11 cellular contexts compared by ENCODE assay signal in the genomic region with DNA sequence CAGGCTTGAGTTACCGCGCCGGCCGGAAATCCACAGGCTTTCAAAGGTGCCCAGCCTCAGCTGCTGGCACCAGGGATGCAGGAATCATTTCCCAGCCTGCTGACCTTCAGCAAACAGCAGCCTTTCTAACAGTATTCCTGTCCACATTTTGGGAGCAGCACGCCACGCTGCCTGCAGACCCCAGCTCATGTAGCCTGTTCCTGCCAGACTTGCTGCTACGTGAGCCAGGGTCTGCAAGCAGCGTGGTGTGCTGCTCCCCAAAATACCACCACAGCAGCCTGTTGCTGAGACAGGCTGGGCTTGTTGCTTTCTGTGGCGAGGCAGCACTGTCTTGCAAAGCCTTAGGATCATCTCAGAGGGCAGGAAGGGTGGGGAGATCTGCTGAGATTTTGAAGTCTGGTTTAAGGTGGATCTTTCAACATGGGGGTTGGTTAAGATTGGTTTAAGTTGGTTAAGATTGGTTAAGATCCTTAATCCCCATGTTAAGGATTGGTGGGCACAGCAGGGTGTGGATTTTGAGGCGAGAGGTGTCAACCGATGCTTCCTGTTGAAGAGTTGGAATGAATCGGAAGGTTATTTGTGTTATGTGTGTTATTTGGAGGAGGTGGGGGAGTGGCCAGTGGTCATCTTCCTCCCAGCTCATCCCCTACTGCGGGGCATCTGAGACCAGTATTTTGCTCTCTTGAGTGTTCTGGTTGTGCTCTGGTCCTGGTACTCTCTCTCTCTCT. TPM values are rescaled to one million over a fixed set of nuclear protein-coding genes. Genes with fewer than 3 reads are reported as not detected.
A peak's percentile ranks its signal among the peaks of the same experiment; 100 is the strongest.
DNase-seq lines count a peak whose midpoint lies in the region; ATAC-seq and TF ChIP-seq lines count a peak whose summit lies in the region.
"Had no signal": no experiment of that assay in that cellular context is flagged by ENCODE, and none has a peak within 500 bp of the region (broad histone marks: within the 10 kb centered on the region; RNA-seq: fewer than 3 reads in every experiment).

No MANE protein-coding gene starts in this region.

- intact Hi-C loops in left cardiac atrium (cut with DNase I): loop anchor here (2.0 to 10.0 kb wide), 2 partner anchors 118 to 122 kb away; no protein-coding TSS in a partner anchor
- intact Hi-C loops in vagina (cut with DNase I): loop anchor here (5.0 to 10.0 kb wide), 2 partner anchors 120 to 318 kb away; no protein-coding TSS in a partner anchor

- peak overlapping the region; percentile 60 for H3K27ac Mint-ChIP-seq in mesothelial cell of epicardium
- H3K27ac Mint-ChIP-seq: naive thymus-derived CD4-positive, alpha-beta T cell had no signal

- no peaks in the 10 kb centered on the region for H3K9me3 Mint-ChIP-seq in mesothelial cell of epicardium
- H3K9me3 Mint-ChIP-seq: activated T-cell treated with anti-CD3 and anti-CD28 coated beads, Interleukin-2, amount 50 U/mL, for 4 hours; naive thymus-derived CD4-positive, alpha-beta T cell had no signal

- H3K4me1 ChIP-seq in cardiac muscle cell (ENCODE audit: low read depth): peaks cover 5% of the 10 kb centered on the region
- H3K4me1 ChIP-seq in vagina: peaks cover 17% of the 10 kb centered on the region

- no peak for TF ChIP-seq POLR2A in vagina (IDR thresholded peaks at IDR 0.05)

- H3K9me3 ChIP-seq in cardiac muscle cell (ENCODE audit: low read depth): no peaks in the 10 kb centered on the region
- H3K9me3 ChIP-seq in vagina: no peaks in the 10 kb centered on the region

- H3K27ac ChIP-seq in cardiac muscle cell (no peak overlapping the region), vagina (no peak overlapping the region)

- no peak for TF ChIP-seq CTCF in cardiac muscle cell (IDR thresholded peaks at IDR 0.05; ENCODE audit: low read depth, low read length)
- no peak for TF ChIP-seq CTCF in mesothelial cell of epicardium (IDR thresholded peaks at IDR 0.05; ENCODE audit: unreplicated experiment)
- no peak for TF ChIP-seq CTCF in vagina (IDR thresholded peaks at IDR 0.05)

- ATAC-seq in left cardiac atrium: no peak
- no peak for ATAC-seq in GM19467 (IDR thresholded peaks at IDR 0.05; ENCODE audit: unreplicated experiment)

- peak overlapping the region; percentile 64 for H3K4me3 Mint-ChIP-seq in mesothelial cell of epicardium
- H3K4me3 Mint-ChIP-seq: activated T-cell treated with anti-CD3 and anti-CD28 coated beads, Interleukin-2, amount 50 U/mL, for 4 hours had no signal

- DNase-seq in cardiac muscle cell (ENCODE audit: low read depth in 1 of 2, low spot score in 1 of 2) (peak; percentile 6 to 17), left cardiac atrium (no peak), cerebellum (ENCODE audit: low spot score) (peak; percentile 31), mesothelial cell of epicardium (ENCODE audit: low spot score in 2 of 2, unreplicated experiment in 2 of 2) (no peak), vagina (ENCODE audit: extremely low spot score in 2 of 2) (no peak), KBM-7 (no peak)
- no peak for DNase-seq in activated naive CD4-positive, alpha-beta T cell treated with anti-CD3 and anti-CD28 coated beads, Interleukin-2, amount 50 U/mL, for 16 hours
- DNase-seq: NCI-H1092 had no signal

- H3K27me3 ChIP-seq in cardiac muscle cell (no peaks in the 10 kb centered on the region), vagina (no peaks in the 10 kb centered on the region)

- in situ Hi-C loops in KBM-7 (cut with MboI; ENCODE audit: low pct_unique_long_range_greater_than_20kb, low sequenced_read_pairs): no loop called here

- H3K36me3 ChIP-seq in cardiac muscle cell (no peaks in the 10 kb centered on the region), vagina (peaks cover 0 to 8% of the 10 kb centered on the region in 2 donors)

- peaks cover 1% of the 10 kb centered on the region for H3K27me3 Mint-ChIP-seq in mesothelial cell of epicardium (ENCODE audit: low read depth)
- H3K27me3 Mint-ChIP-seq: naive thymus-derived CD4-positive, alpha-beta T cell had no signal

- H3K36me3 Mint-ChIP-seq in mesothelial cell of epicardium: peaks cover 5% of the 10 kb centered on the region

- peaks cover 16% of the 10 kb centered on the region for H3K4me1 Mint-ChIP-seq in mesothelial cell of epicardium

- H3K4me3 ChIP-seq in cardiac muscle cell (no peak overlapping the region), vagina (peak overlapping the region; percentile 20 to 25)

RNA-seq across cellular contexts. Expression of a gene that starts 12.9 kb away (rescaled TPM):
- 12.4 and 21.0 TPM in 2 replicates for total RNA-seq in cardiac muscle cell
- polyA plus RNA-seq in cardiac muscle cell: 18.7 and 20.2 TPM in 2 replicates
- total RNA-seq in left cardiac atrium: 10 to 100 TPM in 1 of 2 donors, 1 to 10 TPM in 1; 6.3 to 10.5 TPM
- total RNA-seq in cerebellum: 19.0 TPM
- total RNA-seq in mesothelial cell of epicardium: 27.4 to 35.0 TPM (median 34.8 TPM) in 3 replicates
- total RNA-seq in vagina: 38.1 TPM

Comparison
In these comparisons a context has a peak if more than half of its experiments do, and no peak if none do; other contexts are left out.
1. DNase-seq: peak in cardiac muscle cell (2 of 2) and cerebellum (single experiment); none in left cardiac atrium (single experiment), mesothelial cell of epicardium (0 of 2), vagina (0 of 2), KBM-7 (single experiment) and activated naive CD4-positive, alpha-beta T cell treated with anti-CD3 and anti-CD28 coated beads, Interleukin-2, amount 50 U/mL, for 16 hours (single experiment).